In the genomic region with DNA sequence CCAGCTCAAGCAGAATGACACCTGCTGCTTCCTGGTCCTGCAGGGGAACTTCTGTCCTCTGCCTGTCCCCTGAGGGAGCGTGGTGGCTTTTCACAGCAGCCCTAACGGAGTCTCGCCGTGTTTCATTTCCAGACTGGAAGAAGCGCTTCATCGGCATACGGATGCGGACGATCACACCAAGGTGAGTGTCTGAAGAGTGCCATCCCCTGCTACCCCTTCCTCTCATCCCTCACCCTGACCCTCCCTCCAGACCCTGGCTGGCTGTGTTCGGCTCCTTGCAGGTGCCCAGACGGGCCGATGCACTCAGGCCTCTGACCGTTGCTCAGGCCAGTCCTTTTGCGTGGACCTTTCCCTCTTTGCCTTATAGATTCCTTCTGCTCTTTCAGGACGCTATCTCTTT, we compare ENCODE assay signal across 19 cellular contexts. TPM values are rescaled to one million over a fixed set of nuclear protein-coding genes. Genes with fewer than 3 reads are reported as not detected.
"Had no signal": no experiment of that assay in that cellular context is flagged by ENCODE, and none has a peak within 500 bp of the region (broad histone marks: within the 10 kb centered on the region; RNA-seq: fewer than 3 reads in every experiment).

No MANE protein-coding gene starts in this region.

- H3K36me3 Mint-ChIP-seq: activated naive CD4-positive, alpha-beta T cell treated with anti-CD3 and anti-CD28 coated beads, Interleukin-2, amount 50 U/mL, for 24 hours; brain had no signal

- H3K4me3 Mint-ChIP-seq: activated naive CD4-positive, alpha-beta T cell treated with anti-CD3 and anti-CD28 coated beads, Interleukin-2, amount 50 U/mL, for 24 hours; brain; central memory CD8-positive, alpha-beta T cell; mesothelial cell of epicardium; neural crest cell; T-helper 2 cell treated with Interferon-gamma antibody and Interleukin-4, amounts not matched to agents 5 μg/mL and 100 μg/mL, for 36 hours had no signal

- H3K27me3 ChIP-seq: transverse colon had no signal

- H3K9me3 Mint-ChIP-seq: T-helper 2 cell treated with Interferon-gamma antibody and Interleukin-4, amounts not matched to agents 5 μg/mL and 100 μg/mL, for 36 hours had no signal

- H3K36me3 ChIP-seq: esophagus squamous epithelium, transverse colon had no signal

- H3K4me1 Mint-ChIP-seq: activated naive CD4-positive, alpha-beta T cell treated with anti-CD3 and anti-CD28 coated beads, Interleukin-2, amount 50 U/mL, for 24 hours; central memory CD8-positive, alpha-beta T cell had no signal

- H3K9me3 ChIP-seq: esophagus squamous epithelium, transverse colon had no signal

- DNase-seq: amniotic stem cell; cortex of kidney; effector CD4-positive, alpha-beta T cell; esophagus squamous epithelium; kidney glomerular epithelial cell; stimulated activated CD4-positive, alpha-beta T cell treated with anti-CD3 and anti-CD28 coated beads, Interleukin-15, amount 100 ng/mL, for 24 hours; stimulated activated CD4-positive, alpha-beta T cell treated with anti-CD3 and anti-CD28 coated beads, Interleukin-4, amount 100 ng/mL, for 24 hours; stimulated activated naive CD4-positive, alpha-beta T cell treated with Interleukin-2 at 50 U/mL for 16 hours; substantia nigra had no signal

- H3K4me1 ChIP-seq: parathyroid adenoma, transverse colon had no signal

- H3K4me3 ChIP-seq: esophagus squamous epithelium, transverse colon had no signal

- ATAC-seq: activated CD4-positive, CD25-positive, alpha-beta regulatory T cell treated with anti-CD3 and anti-CD28 coated beads, Interleukin-2, amount 50 U/mL, for 24 hours had no signal

- H3K27ac Mint-ChIP-seq: activated naive CD4-positive, alpha-beta T cell treated with anti-CD3 and anti-CD28 coated beads, Interleukin-2, amount 50 U/mL, for 24 hours; brain; mesothelial cell of epicardium; T-helper 2 cell treated with Interferon-gamma antibody and Interleukin-4, amounts not matched to agents 5 μg/mL and 100 μg/mL, for 36 hours had no signal

RNA-seq across cellular contexts. Expression of a gene that starts 32.8 kb away (rescaled TPM):
- total RNA-seq: activated CD8-positive, alpha-beta memory T cell treated with anti-CD3 and anti-CD28 coated beads for 36 hours had no signal
